8 cellular contexts compared by ENCODE assay signal in the genomic region with DNA sequence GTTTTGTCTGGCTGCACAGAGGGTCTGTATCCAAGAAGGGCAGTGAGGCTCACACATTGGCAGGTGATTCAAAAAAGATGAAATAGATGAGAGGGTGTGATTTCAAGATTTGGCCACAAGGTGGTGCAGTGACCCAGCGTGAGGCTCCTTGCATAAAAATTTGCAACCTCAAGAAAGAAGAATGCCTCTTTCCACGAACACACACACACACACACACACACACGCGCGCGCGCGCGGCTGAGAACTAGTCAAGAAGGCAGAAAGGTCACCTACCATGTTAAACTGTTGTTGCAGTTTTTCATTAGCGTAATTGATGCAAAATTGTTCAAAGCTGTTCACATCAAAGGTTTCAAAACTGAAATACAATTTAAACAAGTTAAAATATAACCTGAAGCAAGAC. TPM values are rescaled to one million over a fixed set of nuclear protein-coding genes. Genes with fewer than 3 reads are reported as not detected.
DNase-seq lines count a peak whose midpoint lies in the region; ATAC-seq lines count a peak whose summit lies in the region.

No MANE protein-coding gene starts in this region.

- CTCF ChIA-PET in activated CD4-positive, alpha-beta T cell treated with anti-CD3 and anti-CD28 coated beads for 36 hours (lab: Charles Lee) = interaction anchor here (0.6 to 7.0 kb wide), 39 partner anchors 8 to 478 kb away, joined by 3 to 67 read pairs (median 4); no protein-coding TSS in a partner anchor

- peak overlapping the region; percentile 53 for H3K4me3 Mint-ChIP-seq in activated CD4-positive, alpha-beta T cell treated with anti-CD3 and anti-CD28 coated beads for 36 hours

- H3K4me1 Mint-ChIP-seq in activated CD4-positive, alpha-beta T cell treated with anti-CD3 and anti-CD28 coated beads for 36 hours = peaks cover 31% of the 10 kb centered on the region

- H3K4me2 ChIP-seq in BLaER1 treated with 17β-estradiol and CSF1 and Interleukin-3, amounts not matched to agents 10 nM and 100 nM = peak overlapping the region in 7 of 11 experiments; percentile 8 to 69 (median 34); a peak in 7 of 22 replicates

- no peaks in the 10 kb centered on the region for H4K20me1 ChIP-seq in BLaER1 treated with 17β-estradiol and CSF1 and Interleukin-3, amounts not matched to agents 10 nM and 100 nM

- H3K27me3 ChIP-seq in BLaER1 treated with 17β-estradiol and CSF1 and Interleukin-3, amounts not matched to agents 10 nM and 100 nM = no peaks in the 10 kb centered on the region

- H3K27ac Mint-ChIP-seq in activated CD4-positive, alpha-beta T cell treated with anti-CD3 and anti-CD28 coated beads for 36 hours = peak overlapping the region; percentile 70

- POLR2A ChIA-PET in activated CD4-positive, alpha-beta T cell treated with anti-CD3 and anti-CD28 coated beads for 36 hours (lab: Charles Lee) = no interaction called here

- no peak overlapping the region for H3K4me3 ChIP-seq in BLaER1 treated with 17β-estradiol and CSF1 and Interleukin-3, amounts not matched to agents 10 nM and 100 nM

- ATAC-seq in GM21526 (IDR thresholded peaks at IDR 0.05; ENCODE audit: low FRiP score, unreplicated experiment) (peak; percentile 52), left lobe of liver (peak; percentile 95)
- ATAC-seq in activated CD4-positive, alpha-beta T cell treated with anti-CD3 and anti-CD28 coated beads for 36 hours = peak; percentile 48

- intact Hi-C loops in activated CD4-positive, alpha-beta T cell treated with anti-CD3 and anti-CD28 coated beads for 36 hours (cut with DNase I, micrococcal nuclease) = loop anchor here (1.0 to 10.0 kb wide), 11 partner anchors 75 to 479 kb away; a partner anchor contains a TSS

- H3K9me3 ChIP-seq in BLaER1 treated with 17β-estradiol and CSF1 and Interleukin-3, amounts not matched to agents 10 nM and 100 nM (replicated peaks in 1 of 11) = no peaks in the 10 kb centered on the region

- H3K27ac ChIP-seq in BLaER1 treated with 17β-estradiol and CSF1 and Interleukin-3, amounts not matched to agents 10 nM and 100 nM = no peak overlapping the region

- DNase-seq in NCI-H345 (lab: John Stamatoyannopoulos, UW) (peak; percentile 54), cerebellar cortex (ENCODE audit: low spot score) (peak; percentile 92), left lobe of liver (ENCODE audit: low spot score) (peak; percentile 66), GF-D8 (lab: John Stamatoyannopoulos, UW) (no peak)
- DNase-seq in activated CD4-positive, alpha-beta T cell treated with anti-CD3 and anti-CD28 coated beads for 36 hours = peak; percentile 88
- peak; percentile 58 to 64 for DNase-seq in stimulated activated CD4-positive, alpha-beta T cell treated with anti-CD3 and anti-CD28 coated beads, Interleukin-4, amount 100 ng/mL, for 4 hours

- H3K4me1 ChIP-seq in BLaER1 treated with 17β-estradiol and CSF1 and Interleukin-3, amounts not matched to agents 10 nM and 100 nM = peaks cover 30 to 45% (median 33%) of the 10 kb centered on the region in 10 experiments

- no peaks in the 10 kb centered on the region for H3K27me3 Mint-ChIP-seq in activated CD4-positive, alpha-beta T cell treated with anti-CD3 and anti-CD28 coated beads for 36 hours

- no peak overlapping the region for H3K9ac ChIP-seq in BLaER1 treated with 17β-estradiol and CSF1 and Interleukin-3, amounts not matched to agents 10 nM and 100 nM

- H3K9me3 Mint-ChIP-seq in activated CD4-positive, alpha-beta T cell treated with anti-CD3 and anti-CD28 coated beads for 36 hours (ENCODE audit: low read depth) = no peaks in the 10 kb centered on the region

- no peaks in the 10 kb centered on the region for H3K36me3 Mint-ChIP-seq in activated CD4-positive, alpha-beta T cell treated with anti-CD3 and anti-CD28 coated beads for 36 hours (ENCODE audit: low read depth)

- H3K36me3 ChIP-seq in BLaER1 treated with 17β-estradiol and CSF1 and Interleukin-3, amounts not matched to agents 10 nM and 100 nM = peaks cover 0 to 32% (median 0%) of the 10 kb centered on the region in 11 experiments; a peak in 8 of 22 replicates

RNA-seq across cellular contexts. Expression of a gene that starts 39.2 kb away (rescaled TPM):
- under 1 TPM; 0.42 to 0.69 TPM for total RNA-seq in activated CD4-positive, alpha-beta T cell treated with anti-CD3 and anti-CD28 coated beads for 36 hours
- total RNA-seq in left lobe of liver = 6.3 TPM
